14 cellular contexts compared by ENCODE assay signal in genomic region chr16:10594312-10594950, GRCh38. TPM values are rescaled to one million over a fixed set of nuclear protein-coding genes. Genes with fewer than 3 reads are reported as not detected.
DNase-seq lines count a peak whose midpoint lies in the region; ATAC-seq and TF ChIP-seq lines count a peak whose summit lies in the region.
"Had no signal": no experiment of that assay in that cellular context is flagged by ENCODE, and none has a peak within 500 bp of the region (broad histone marks: within the 10 kb centered on the region; RNA-seq: fewer than 3 reads in every experiment).

No MANE protein-coding gene starts in this region.

- DNase-seq in T-helper 17 cell (no peak), lower lobe of right lung (peak; percentile 78), nephron progenitor cell (no peak), GM19238 (ENCODE audit: insufficient read length, low spot score) (no peak), dermis blood vessel endothelial cell (no peak), NCI-H446 (lab: John Stamatoyannopoulos, UW) (no peak)
- DNase-seq: activated CD8-positive, alpha-beta memory T cell treated with anti-CD3 and anti-CD28 coated beads for 24 hours; activated naive CD8-positive, alpha-beta T cell treated with anti-CD3 and anti-CD28 coated beads, Interleukin-2, amount 10 ng/mL, durations not matched to agents 7 days and 5 days; GF-D8; NCI-H1048 had no signal

- H3K4me1 ChIP-seq in BLaER1 (peaks cover 53% of the 10 kb centered on the region), lower lobe of right lung (peaks cover 33% of the 10 kb centered on the region)

- no peak for TF ChIP-seq CTCF in lower lobe of right lung (IDR thresholded peaks at IDR 0.05)
- TF ChIP-seq CTCF in nephron progenitor cell (IDR thresholded peaks at IDR 0.05): no peak

- H4K20me1 ChIP-seq in BLaER1: no peaks in the 10 kb centered on the region

- H3K36me3 Mint-ChIP-seq in T-helper 17 cell (ENCODE audit: low read depth): peaks cover 4% of the 10 kb centered on the region
- no peaks in the 10 kb centered on the region for H3K36me3 Mint-ChIP-seq in nephron progenitor cell (ENCODE audit: low read depth)
- H3K36me3 Mint-ChIP-seq: activated naive CD8-positive, alpha-beta T cell treated with anti-CD3 and anti-CD28 coated beads, Interleukin-2, amount 10 ng/mL, durations not matched to agents 7 days and 5 days had no signal

- no peaks in the 10 kb centered on the region for H3K36me3 ChIP-seq in BLaER1
- no peaks in the 10 kb centered on the region for H3K36me3 ChIP-seq in lower lobe of right lung

- H3K4me3 Mint-ChIP-seq in T-helper 17 cell (peak overlapping the region; percentile 9), nephron progenitor cell (no peak overlapping the region)
- H3K4me3 Mint-ChIP-seq: activated naive CD8-positive, alpha-beta T cell treated with anti-CD3 and anti-CD28 coated beads, Interleukin-2, amount 10 ng/mL, durations not matched to agents 7 days and 5 days; neural crest cell had no signal

- H3K4me2 ChIP-seq in BLaER1: peak overlapping the region; percentile 55

- H3K4me3 ChIP-seq in BLaER1: no peak overlapping the region
- H3K4me3 ChIP-seq in lower lobe of right lung: no peak overlapping the region

- H3K27me3 ChIP-seq in BLaER1: no peaks in the 10 kb centered on the region
- no peaks in the 10 kb centered on the region for H3K27me3 ChIP-seq in lower lobe of right lung (ENCODE audit: low read depth)

- H3K27ac Mint-ChIP-seq in T-helper 17 cell (no peak overlapping the region), nephron progenitor cell (no peak overlapping the region)
- H3K27ac Mint-ChIP-seq: activated naive CD8-positive, alpha-beta T cell treated with anti-CD3 and anti-CD28 coated beads, Interleukin-2, amount 10 ng/mL, durations not matched to agents 7 days and 5 days had no signal

- intact Hi-C loops in lower lobe of right lung (cut with DNase I): no loop called here

- no peaks in the 10 kb centered on the region for H3K9me3 Mint-ChIP-seq in nephron progenitor cell
- H3K9me3 Mint-ChIP-seq: activated naive CD8-positive, alpha-beta T cell treated with anti-CD3 and anti-CD28 coated beads, Interleukin-2, amount 10 ng/mL, durations not matched to agents 7 days and 5 days; neural crest cell had no signal

- H3K27me3 Mint-ChIP-seq in T-helper 17 cell: peaks cover 24% of the 10 kb centered on the region
- peaks cover 16% of the 10 kb centered on the region for H3K27me3 Mint-ChIP-seq in nephron progenitor cell (ENCODE audit: low read depth, poor library complexity)

- H3K4me1 Mint-ChIP-seq in T-helper 17 cell (peaks cover 2% of the 10 kb centered on the region), nephron progenitor cell (peaks cover 10% of the 10 kb centered on the region)
- H3K4me1 Mint-ChIP-seq: activated naive CD8-positive, alpha-beta T cell treated with anti-CD3 and anti-CD28 coated beads, Interleukin-2, amount 10 ng/mL, durations not matched to agents 7 days and 5 days; neural crest cell had no signal

- TF ChIP-seq RAD21 in Ishikawa (IDR thresholded peaks at IDR 0.05; ENCODE audit: low read depth): peak; percentile 44; the same call in 1 of the 2 replicates

- peak; percentile 97 for TF ChIP-seq EP300 in Ishikawa (IDR thresholded peaks at IDR 0.05; ENCODE audit: borderline replicate concordance)

- no peak overlapping the region for H3K9ac ChIP-seq in BLaER1

- ATAC-seq in T-helper 17 cell: no peak
- peak; percentile 83 to 86 for ATAC-seq in lower lobe of right lung

- no peaks in the 10 kb centered on the region for H3K9me3 ChIP-seq in BLaER1
- no peaks in the 10 kb centered on the region for H3K9me3 ChIP-seq in T-helper 17 cell (ENCODE audit: control insufficient read depth, low read length, poor library complexity, severe bottlenecking)
- H3K9me3 ChIP-seq in lower lobe of right lung: no peaks in the 10 kb centered on the region

- H3K27ac ChIP-seq in BLaER1: peak overlapping the region; percentile 44; the same call in 1 of the 2 replicates
- H3K27ac ChIP-seq in lower lobe of right lung: no peak overlapping the region
- H3K27ac ChIP-seq: HL-60 had no signal

TF ChIP-seq in Ishikawa, 13 proteins besides CTCF, POLR2A, EP300 and RAD21:
- peak; percentile 29; the same call in 1 of the 2 replicates for TF ChIP-seq CEBPB (IDR thresholded peaks at IDR 0.05)
- peak; percentile 98 for TF ChIP-seq EGR1 (IDR thresholded peaks at IDR 0.05)
- TF ChIP-seq FOXM1 (IDR thresholded peaks at IDR 0.05; ENCODE audit: borderline replicate concordance, low read depth): peak; percentile 91
- peak; percentile 99 for TF ChIP-seq NFIC (IDR thresholded peaks at IDR 0.05)
- TF ChIP-seq, protein P1, sequence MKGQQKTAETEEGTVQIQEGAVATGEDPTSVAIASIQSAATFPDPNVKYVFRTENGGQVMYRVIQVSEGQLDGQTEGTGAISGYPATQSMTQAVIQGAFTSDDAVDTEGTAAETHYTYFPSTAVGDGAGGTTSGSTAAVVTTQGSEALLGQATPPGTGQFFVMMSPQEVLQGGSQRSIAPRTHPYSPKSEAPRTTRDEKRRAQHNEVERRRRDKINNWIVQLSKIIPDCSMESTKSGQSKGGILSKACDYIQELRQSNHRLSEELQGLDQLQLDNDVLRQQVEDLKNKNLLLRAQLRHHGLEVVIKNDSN (IDR thresholded peaks at IDR 0.05): peak; percentile 77
- no peak; the same call in 1 of the 2 replicates for TF ChIP-seq TAF1 (IDR thresholded peaks at IDR 0.05; ENCODE audit: low read depth)
- peak; percentile 97 for TF ChIP-seq TEAD4 (IDR thresholded peaks at IDR 0.05)
- TF ChIP-seq, protein P2, sequence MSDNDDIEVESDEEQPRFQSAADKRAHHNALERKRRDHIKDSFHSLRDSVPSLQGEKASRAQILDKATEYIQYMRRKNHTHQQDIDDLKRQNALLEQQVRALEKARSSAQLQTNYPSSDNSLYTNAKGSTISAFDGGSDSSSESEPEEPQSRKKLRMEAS (IDR thresholded peaks at IDR 0.05): peak; percentile 98
- no peak for TF ChIP-seq ZBTB7A (IDR thresholded peaks at IDR 0.05; ENCODE audit: low read depth)
- peak; percentile 100 for TF ChIP-seq TCF12 (IDR thresholded peaks at IDR 0.05; ENCODE audit: low read depth)
- TF ChIP-seq, protein P3, sequence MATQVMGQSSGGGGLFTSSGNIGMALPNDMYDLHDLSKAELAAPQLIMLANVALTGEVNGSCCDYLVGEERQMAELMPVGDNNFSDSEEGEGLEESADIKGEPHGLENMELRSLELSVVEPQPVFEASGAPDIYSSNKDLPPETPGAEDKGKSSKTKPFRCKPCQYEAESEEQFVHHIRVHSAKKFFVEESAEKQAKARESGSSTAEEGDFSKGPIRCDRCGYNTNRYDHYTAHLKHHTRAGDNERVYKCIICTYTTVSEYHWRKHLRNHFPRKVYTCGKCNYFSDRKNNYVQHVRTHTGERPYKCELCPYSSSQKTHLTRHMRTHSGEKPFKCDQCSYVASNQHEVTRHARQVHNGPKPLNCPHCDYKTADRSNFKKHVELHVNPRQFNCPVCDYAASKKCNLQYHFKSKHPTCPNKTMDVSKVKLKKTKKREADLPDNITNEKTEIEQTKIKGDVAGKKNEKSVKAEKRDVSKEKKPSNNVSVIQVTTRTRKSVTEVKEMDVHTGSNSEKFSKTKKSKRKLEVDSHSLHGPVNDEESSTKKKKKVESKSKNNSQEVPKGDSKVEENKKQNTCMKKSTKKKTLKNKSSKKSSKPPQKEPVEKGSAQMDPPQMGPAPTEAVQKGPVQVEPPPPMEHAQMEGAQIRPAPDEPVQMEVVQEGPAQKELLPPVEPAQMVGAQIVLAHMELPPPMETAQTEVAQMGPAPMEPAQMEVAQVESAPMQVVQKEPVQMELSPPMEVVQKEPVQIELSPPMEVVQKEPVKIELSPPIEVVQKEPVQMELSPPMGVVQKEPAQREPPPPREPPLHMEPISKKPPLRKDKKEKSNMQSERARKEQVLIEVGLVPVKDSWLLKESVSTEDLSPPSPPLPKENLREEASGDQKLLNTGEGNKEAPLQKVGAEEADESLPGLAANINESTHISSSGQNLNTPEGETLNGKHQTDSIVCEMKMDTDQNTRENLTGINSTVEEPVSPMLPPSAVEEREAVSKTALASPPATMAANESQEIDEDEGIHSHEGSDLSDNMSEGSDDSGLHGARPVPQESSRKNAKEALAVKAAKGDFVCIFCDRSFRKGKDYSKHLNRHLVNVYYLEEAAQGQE (IDR thresholded peaks at IDR 0.05; ENCODE audit: low read depth): peak; percentile 17; the same call in 1 of the 2 replicates
- TF ChIP-seq YY1 (IDR thresholded peaks at IDR 0.05; ENCODE audit: low read depth): peak; percentile 83
- no peak for TF ChIP-seq CREB1 (IDR thresholded peaks at IDR 0.05; ENCODE audit: low read depth)

RNA-seq across cellular contexts. Expression of gene EMP2, which starts 14.0 kb away (rescaled TPM):
- total RNA-seq in T-helper 17 cell (not detected), lower lobe of right lung (518 TPM), dermis blood vessel endothelial cell (43.7 and 67.6 TPM in 2 replicates)
- total RNA-seq: activated naive CD8-positive, alpha-beta T cell treated with anti-CD3 and anti-CD28 coated beads, Interleukin-2, amount 10 ng/mL, durations not matched to agents 7 days and 5 days had no signal

Comparison
In these comparisons a context has a peak if more than half of its experiments do, and no peak if none do; other contexts are left out.
1. RNA of gene EMP2, which starts 14.0 kb away (total RNA-seq): 518 TPM in lower lobe of right lung (single experiment) and 43.7 to 67.6 TPM in dermis blood vessel endothelial cell; not detected in T-helper 17 cell; every median in the first group is over 10 times any median in the second.